8 cellular contexts compared by ENCODE assay signal in the genomic region with DNA sequence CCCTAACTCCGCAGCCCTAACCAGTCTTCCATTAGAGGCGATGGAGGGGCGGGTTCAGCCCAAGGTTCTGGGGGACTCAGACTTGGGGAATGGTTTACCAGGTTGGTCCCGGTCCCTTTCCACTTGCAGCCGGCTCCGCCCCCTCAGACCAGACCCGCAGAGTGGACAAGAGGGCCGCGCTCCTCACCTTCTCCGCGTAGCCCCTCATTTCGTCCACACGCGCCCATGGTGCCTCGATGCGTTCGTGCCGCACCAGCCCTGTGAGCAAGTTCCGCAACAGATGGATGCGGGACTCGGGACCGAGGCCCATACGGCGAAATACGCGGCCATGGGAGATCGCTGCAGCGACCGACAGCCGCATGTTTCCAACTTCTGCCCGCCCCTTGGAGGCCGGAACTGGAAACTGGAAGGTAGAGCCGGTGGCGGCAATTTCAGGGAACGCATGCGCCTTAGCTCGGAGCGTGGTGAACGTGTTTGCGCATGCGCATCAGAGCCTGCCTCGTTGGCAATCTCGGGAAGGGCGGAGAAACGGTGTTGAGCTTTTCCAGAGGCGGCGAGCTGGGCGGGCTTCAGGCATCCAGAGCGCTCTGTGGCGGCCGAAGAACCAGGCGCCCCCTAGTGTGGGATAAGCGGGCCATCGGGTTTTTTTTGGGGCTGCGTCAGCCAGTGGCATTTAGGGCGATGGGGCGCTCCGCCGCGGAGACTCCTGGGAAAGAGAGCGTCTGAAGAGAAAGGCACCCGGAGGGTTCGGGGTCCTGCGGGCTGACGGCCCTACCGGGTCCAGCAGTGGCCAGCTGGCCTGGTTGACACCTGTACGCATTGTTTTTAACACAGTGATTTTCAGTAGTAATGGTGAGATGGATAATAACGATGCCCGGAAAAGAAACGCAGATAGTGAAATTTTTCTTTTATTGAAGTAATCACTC. TPM values are rescaled to one million over a fixed set of nuclear protein-coding genes. Genes with fewer than 3 reads are reported as not detected.
DNase-seq lines count a peak whose midpoint lies in the region; ATAC-seq and TF ChIP-seq lines count a peak whose summit lies in the region.

MRPL17 (minus strand) TSS at position 405 of the 926 bp plus-strand sequence; CDS start at position 361, 44 bp downstream.

- H3K4me3 ChIP-seq in cardiac fibroblast (replicated peaks in 1 of 2; ENCODE audit: low read depth in 2 of 2, low read length in 2 of 2) (peak within 1 kb of the TSS; percentile 96 to 98), smooth muscle cell (peak within 1 kb of the TSS; percentile 77)

- peak within 1 kb of the TSS; percentile 95 for H3K4me2 ChIP-seq in smooth muscle cell

- WGBS in smooth muscle cell (ENCODE audit: low lambda C conversion rate) = 2% methylated on average over 68 of the region's 70 CpGs

- H3K4me1 Mint-ChIP-seq in WTC11 = peaks cover 41% of the 10 kb centered on the region

- peak within 1 kb of the TSS; percentile 68 for H2AFZ ChIP-seq in smooth muscle cell (ENCODE audit: low read depth)

- peaks cover 3% of the 10 kb centered on the region for H3F3A ChIP-seq in smooth muscle cell (ENCODE audit: low read depth)

- in situ Hi-C loops in GM18951 (cut with MboI; ENCODE audit: low sequenced_read_pairs, unreplicated experiment) = loop anchor here (10.0 kb wide), 1 partner anchor 148 kb away; no protein-coding TSS in a partner anchor

- peaks cover 7% of the 10 kb centered on the region for H3K4me1 ChIP-seq in smooth muscle cell (ENCODE audit: low read depth)

- H3K9me3 ChIP-seq in smooth muscle cell (replicated peaks; ENCODE audit: low read depth) = no peaks in the 10 kb centered on the region

- H3K27ac Mint-ChIP-seq in WTC11 = peak within 1 kb of the TSS; percentile 100

- CTCF ChIA-PET in WTC11 (lab: Charles Lee) = interaction anchor here (0.7 to 2.1 kb wide), 32 partner anchors 11 to 320 kb away, joined by 3 to 12 read pairs (median 5); partner anchors contain the start of genes APBB1, DCHS1, TAF10 and TPP1

- peak; percentile 93 for TF ChIP-seq CTCF in AG09319 (IDR thresholded peaks at IDR 0.05; ENCODE audit: low read depth, low read length)
- TF ChIP-seq CTCF in WTC11 (IDR thresholded peaks at IDR 0.05) = peak; percentile 72
- peak; percentile 91 for TF ChIP-seq CTCF in cardiac fibroblast (IDR thresholded peaks at IDR 0.05; ENCODE audit: low read depth, low read length)
- peak; percentile 74 for TF ChIP-seq CTCF in smooth muscle cell (IDR thresholded peaks at IDR 0.05; ENCODE audit: borderline replicate concordance, insufficient read depth, poor library complexity, severe bottlenecking)

- no peaks in the 10 kb centered on the region; the same call in none of the 2 replicates for H3K27me3 Mint-ChIP-seq in WTC11 (ENCODE audit: low read depth)

- peaks cover 20% of the 10 kb centered on the region for H4K20me1 ChIP-seq in smooth muscle cell (ENCODE audit: low read depth)

- ATAC-seq in HG03196 (IDR thresholded peaks at IDR 0.05; ENCODE audit: unreplicated experiment) = peak; percentile 92
- peak; percentile 95 for ATAC-seq in WTC11

- DNase-seq in AG09319 (ENCODE audit: extremely low read depth, low read depth) (peak; percentile 98), NCI-H226 (peak; percentile 95), WTC11 (ENCODE audit: low spot score) (peak; percentile 99), cardiac fibroblast (ENCODE audit: low read depth in 2 of 2) (peak; percentile 99 to 100), iPS-NIHi7 (ENCODE audit: extremely low spot score) (peak; percentile 98), smooth muscle cell (lab: John Stamatoyannopoulos, UW; ENCODE audit: unreplicated experiment) (peak; percentile 93)

- peak within 1 kb of the TSS; percentile 58 for H3K27ac ChIP-seq in smooth muscle cell (ENCODE audit: low read depth)

- H3K4me3 Mint-ChIP-seq in WTC11 = peak within 1 kb of the TSS; percentile 99

- H3K36me3 ChIP-seq in smooth muscle cell (ENCODE audit: low read depth) = no peaks in the 10 kb centered on the region

- POLR2A ChIA-PET in WTC11 (lab: Charles Lee) = interaction anchor here (0.7 to 1.8 kb wide), 7 partner anchors 9 to 214 kb away, joined by 3 to 11 read pairs (median 4); partner anchors contain the start of genes ARFIP2, TAF10, TIMM10B and TPP1

- H3K27me3 ChIP-seq in smooth muscle cell (ENCODE audit: low read depth) = no peaks in the 10 kb centered on the region

- peaks cover 24% of the 10 kb centered on the region for H3K36me3 Mint-ChIP-seq in WTC11

- H3K9me3 Mint-ChIP-seq in WTC11 = peaks cover 12% of the 10 kb centered on the region

- H3K79me2 ChIP-seq in smooth muscle cell (ENCODE audit: low read depth) = peaks cover 24% of the 10 kb centered on the region

- TF ChIP-seq POLR2A in GM18951 (IDR thresholded peaks at IDR 0.05; ENCODE audit: extremely low read depth, insufficient read depth, insufficient read length) = peak; percentile 94

- H3K9ac ChIP-seq in smooth muscle cell (ENCODE audit: low read depth) = peak within 1 kb of the TSS; percentile 50

TF ChIP-seq in WTC11, 78 proteins besides CTCF, POLR2A, EP300 and RAD21 (continues in another document):
- TF ChIP-seq ESRRA (CRISPR knock-in tag; IDR thresholded peaks at IDR 0.05; ENCODE audit: borderline replicate concordance) (peak; percentile 75; the same call in 1 of the 2 replicates), ZNF138 (CRISPR knock-in tag; conservative IDR thresholded peaks at IDR 0.05) (no peak), SP1 (CRISPR knock-in tag; conservative IDR thresholded peaks at IDR 0.05) (peak; percentile 85), ZNF317 (CRISPR knock-in tag; IDR thresholded peaks at IDR 0.05; ENCODE audit: borderline replicate concordance, low read depth) (no peak), SMAD4 (CRISPR knock-in tag; IDR thresholded peaks at IDR 0.05) (peak; percentile 88; the same call in 1 of the 2 replicates), MYBL2 (CRISPR knock-in tag; IDR thresholded peaks at IDR 0.05) (peak; percentile 49; the same call in 1 of the 2 replicates), JAZF1 (CRISPR knock-in tag; IDR thresholded peaks at IDR 0.05) (no peak), ZBTB21 (CRISPR knock-in tag; IDR thresholded peaks at IDR 0.05; ENCODE audit: borderline replicate concordance) (0 out of 2 replicates have a peak, but pooled peaks have one; percentile 76), ZNF219 (CRISPR knock-in tag; IDR thresholded peaks at IDR 0.05; ENCODE audit: borderline replicate concordance) (peak; percentile 82; the same call in 1 of the 2 replicates), CBFB (CRISPR knock-in tag; IDR thresholded peaks at IDR 0.05; ENCODE audit: low read depth) (no peak; the same call in 1 of the 2 replicates), AFF4 (CRISPR knock-in tag; IDR thresholded peaks at IDR 0.05; ENCODE audit: borderline replicate concordance) (no peak), SOX15 (CRISPR knock-in tag; IDR thresholded peaks at IDR 0.05) (no peak), RORB (CRISPR knock-in tag; IDR thresholded peaks at IDR 0.05) (no peak)
- TF ChIP-seq, protein P1, sequence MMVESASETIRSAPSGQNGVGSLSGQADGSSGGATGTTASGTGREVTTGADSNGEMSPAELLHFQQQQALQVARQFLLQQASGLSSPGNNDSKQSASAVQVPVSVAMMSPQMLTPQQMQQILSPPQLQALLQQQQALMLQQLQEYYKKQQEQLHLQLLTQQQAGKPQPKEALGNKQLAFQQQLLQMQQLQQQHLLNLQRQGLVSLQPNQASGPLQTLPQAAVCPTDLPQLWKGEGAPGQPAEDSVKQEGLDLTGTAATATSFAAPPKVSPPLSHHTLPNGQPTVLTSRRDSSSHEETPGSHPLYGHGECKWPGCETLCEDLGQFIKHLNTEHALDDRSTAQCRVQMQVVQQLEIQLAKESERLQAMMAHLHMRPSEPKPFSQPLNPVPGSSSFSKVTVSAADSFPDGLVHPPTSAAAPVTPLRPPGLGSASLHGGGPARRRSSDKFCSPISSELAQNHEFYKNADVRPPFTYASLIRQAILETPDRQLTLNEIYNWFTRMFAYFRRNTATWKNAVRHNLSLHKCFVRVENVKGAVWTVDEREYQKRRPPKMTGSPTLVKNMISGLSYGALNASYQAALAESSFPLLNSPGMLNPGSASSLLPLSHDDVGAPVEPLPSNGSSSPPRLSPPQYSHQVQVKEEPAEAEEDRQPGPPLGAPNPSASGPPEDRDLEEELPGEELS (CRISPR knock-in tag; IDR thresholded peaks at IDR 0.05) = peak; percentile 90

RNA-seq across cellular contexts. Expression of gene MRPL17, which starts in this region (rescaled TPM):
- total RNA-seq in WTC11 (2021) (68.1 to 77.1 TPM (median 70.1 TPM) in 3 replicates), smooth muscle cell (64.0 and 132 TPM in 2 replicates)
- 77.4 and 98.4 TPM in 2 replicates for polyA plus RNA-seq in smooth muscle cell

Comparison
In these comparisons a context has a peak if more than half of its experiments do, and no peak if none do; other contexts are left out.
1. Peak in every context shown above with its lines: DNase-seq, ATAC-seq, H3K4me3 ChIP-seq and H3K27ac ChIP-seq.